In the genomic region with DNA sequence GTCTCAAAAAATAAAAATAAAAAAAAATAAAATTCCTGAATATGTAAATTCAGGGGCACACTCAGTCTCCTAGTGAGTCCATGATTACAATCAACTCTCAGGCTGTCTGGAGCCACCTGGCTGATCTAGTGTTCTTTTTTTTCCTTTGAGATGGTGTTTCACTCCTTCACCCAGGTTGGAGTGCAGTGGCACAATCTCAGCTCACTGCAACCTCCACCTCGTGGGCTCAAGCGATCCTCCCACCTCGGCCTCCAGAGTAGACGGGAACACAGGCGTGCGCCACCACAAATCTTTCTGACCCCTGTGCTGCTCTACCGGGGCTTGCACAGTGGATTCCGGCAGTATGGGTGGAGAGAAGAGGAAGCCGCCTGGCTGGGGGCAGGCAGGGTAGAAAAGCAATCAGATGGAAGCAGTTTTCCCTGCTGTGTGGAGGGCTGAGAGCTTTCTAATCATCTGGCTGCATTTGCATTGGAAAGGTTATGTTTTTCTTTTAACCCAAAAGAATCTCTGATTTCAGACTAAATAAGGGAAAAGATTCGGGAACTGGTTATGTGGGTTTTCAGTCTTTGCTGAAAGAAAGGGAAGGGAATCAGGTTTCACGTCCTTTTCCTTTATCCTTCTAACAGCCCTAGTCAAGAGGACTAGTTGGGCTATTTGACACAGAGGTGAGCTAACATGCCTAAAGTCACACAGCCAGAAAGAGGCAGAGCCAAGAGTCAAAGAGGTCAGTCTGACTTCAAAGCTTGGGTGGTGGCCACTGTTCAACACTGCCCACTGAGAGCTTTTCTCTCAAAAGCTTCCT, we compare ENCODE assay signal across 13 cellular contexts. TPM values are rescaled to one million over a fixed set of nuclear protein-coding genes. Genes with fewer than 3 reads are reported as not detected.
DNase-seq lines count a peak whose midpoint lies in the region; ATAC-seq and TF ChIP-seq lines count a peak whose summit lies in the region.
"Had no signal": no experiment of that assay in that cellular context is flagged by ENCODE, and none has a peak within 500 bp of the region (broad histone marks: within the 10 kb centered on the region; RNA-seq: fewer than 3 reads in every experiment).

No MANE protein-coding gene starts in this region.

- H3K4me1 ChIP-seq in left ventricle myocardium inferior: peaks cover 15% of the 10 kb centered on the region

- no peaks in the 10 kb centered on the region for H3K27me3 Mint-ChIP-seq in chondrocyte (ENCODE audit: low read depth)

- H3K4me3 ChIP-seq in left ventricle myocardium inferior: no peak overlapping the region
- H3K4me3 ChIP-seq: skin epidermis had no signal

- peak overlapping the region; percentile 86 for H3K27ac Mint-ChIP-seq in chondrocyte (ENCODE audit: unreplicated experiment)
- H3K27ac Mint-ChIP-seq: T-helper 2 cell treated with Interferon-gamma antibody and Interleukin-4, amounts not matched to agents 5 μg/mL and 100 μg/mL, for 36 hours had no signal

- H3K4me1 Mint-ChIP-seq in chondrocyte (ENCODE audit: low read depth): peaks cover 65% of the 10 kb centered on the region

- no peaks in the 10 kb centered on the region for H3K27me3 ChIP-seq in left ventricle myocardium inferior (ENCODE audit: low read depth)

- POLR2A ChIA-PET in HEK293T (lab: Yijun Ruan, JAX): interaction anchor here (1.0 kb wide), 1 partner anchor 37 kb away, joined by 3 read pairs; no protein-coding TSS in a partner anchor

- TF ChIP-seq CTCF in left ventricle myocardium inferior (IDR thresholded peaks at IDR 0.05; ENCODE audit: borderline replicate concordance) (no peak), chondrocyte (IDR thresholded peaks at IDR 0.05) (no peak)

- H3K9me3 ChIP-seq in left ventricle myocardium inferior (replicated peaks): no peaks in the 10 kb centered on the region

- intact Hi-C loops in cardiac septum (cut with DNase I) (no loop called here), left ventricle myocardium inferior (cut with micrococcal nuclease) (no loop called here)

- ATAC-seq in HG02798 (IDR thresholded peaks at IDR 0.05; ENCODE audit: poor library complexity, unreplicated experiment) (no peak), HG02840 (IDR thresholded peaks at IDR 0.05; ENCODE audit: low FRiP score, unreplicated experiment) (no peak)

- H3K36me3 Mint-ChIP-seq in chondrocyte (ENCODE audit: low read depth): peaks cover 12% of the 10 kb centered on the region

- CTCF ChIA-PET in HEK293T (lab: Yijun Ruan, JAX): no interaction called here

- peaks cover 23% of the 10 kb centered on the region for H3K36me3 ChIP-seq in left ventricle myocardium inferior

- H3K9me3 Mint-ChIP-seq in chondrocyte (ENCODE audit: low read depth): no peaks in the 10 kb centered on the region
- H3K9me3 Mint-ChIP-seq: T-helper 2 cell treated with Interferon-gamma antibody and Interleukin-4, amounts not matched to agents 5 μg/mL and 100 μg/mL, for 36 hours had no signal

- H3K27ac ChIP-seq in left ventricle myocardium inferior (replicated peaks): no peak overlapping the region
- H3K27ac ChIP-seq: skin epidermis had no signal

- DNase-seq in cardiac septum (ENCODE audit: low spot score) (peak; percentile 20), left ventricle myocardium inferior (no peak), chondrocyte (ENCODE audit: low spot score) (no peak), left kidney (ENCODE audit: low read depth, low spot score) (peak; percentile 15), NCI-H345 (lab: John Stamatoyannopoulos, UW) (no peak), HEK293T (ENCODE audit: extremely low spot score) (no peak)
- DNase-seq: activated CD4-positive, alpha-beta T cell treated with anti-CD3 and anti-CD28 coated beads, Interleukin-2, amount 50 U/mL, for 4 hours; amniotic stem cell; NCI-H446 had no signal

- H3K4me3 Mint-ChIP-seq in chondrocyte (ENCODE audit: unreplicated experiment): peak overlapping the region; percentile 46
- H3K4me3 Mint-ChIP-seq: T-helper 2 cell treated with Interferon-gamma antibody and Interleukin-4, amounts not matched to agents 5 μg/mL and 100 μg/mL, for 36 hours had no signal

TF ChIP-seq in HEK293T, 16 proteins besides CTCF, POLR2A, EP300 and RAD21:
- no peak for TF ChIP-seq ARNT (IDR thresholded peaks at IDR 0.05)
- TF ChIP-seq LEF1 (IDR thresholded peaks at IDR 0.05; ENCODE audit: borderline replicate concordance): no peak
- no peak for TF ChIP-seq FOXA1 (IDR thresholded peaks at IDR 0.05)
- TF ChIP-seq SP1 (IDR thresholded peaks at IDR 0.05): no peak
- no peak for TF ChIP-seq ZNF384 (IDR thresholded peaks at IDR 0.05)
- TF ChIP-seq L3MBTL2 (conservative IDR thresholded peaks at IDR 0.05): no peak
- TF ChIP-seq FOXM1 (IDR thresholded peaks at IDR 0.05; ENCODE audit: borderline replicate concordance): no peak
- TF ChIP-seq TARDBP (IDR thresholded peaks at IDR 0.05): no peak
- TF ChIP-seq HDGF (IDR thresholded peaks at IDR 0.05; ENCODE audit: borderline replicate concordance): no peak
- no peak for TF ChIP-seq ELF4 (IDR thresholded peaks at IDR 0.05)
- no peak for TF ChIP-seq SUZ12 (IDR thresholded peaks at IDR 0.05)
- no peak for TF ChIP-seq PKNOX1 (IDR thresholded peaks at IDR 0.05)
- no peak for TF ChIP-seq FOXK2 (IDR thresholded peaks at IDR 0.05)
- no peak for TF ChIP-seq CTBP1 (IDR thresholded peaks at IDR 0.05; ENCODE audit: borderline replicate concordance)
- no peak for TF ChIP-seq NFRKB (IDR thresholded peaks at IDR 0.05)
- no peak for TF ChIP-seq BHLHE40 (IDR thresholded peaks at IDR 0.05; ENCODE audit: borderline replicate concordance)
TF ChIP-seq in HEK293T: peak in this region for 0.

RNA-seq across cellular contexts. Expression of gene CORO2A, which starts 26.3 kb away (rescaled TPM):
- total RNA-seq in cardiac septum (0.19 TPM), left ventricle myocardium inferior (0.14 TPM), chondrocyte (10.1 to 17.4 TPM (median 10.2 TPM) in 3 replicates)

RNA-seq across cellular contexts. Expression of gene TBC1D2, which starts 36.7 kb away (rescaled TPM):
- 2.0 TPM for total RNA-seq in cardiac septum
- 1.7 TPM for total RNA-seq in left ventricle myocardium inferior
- total RNA-seq in chondrocyte: 24.3 to 30.8 TPM (median 24.5 TPM) in 3 replicates

Comparison
In these comparisons a context has a peak if more than half of its experiments do, and no peak if none do; other contexts are left out.
1. DNase-seq: peak in cardiac septum (single experiment) and left kidney (single experiment); none in left ventricle myocardium inferior (single experiment), chondrocyte (single experiment), NCI-H345 (single experiment) and HEK293T (single experiment).